In the genomic region with DNA sequence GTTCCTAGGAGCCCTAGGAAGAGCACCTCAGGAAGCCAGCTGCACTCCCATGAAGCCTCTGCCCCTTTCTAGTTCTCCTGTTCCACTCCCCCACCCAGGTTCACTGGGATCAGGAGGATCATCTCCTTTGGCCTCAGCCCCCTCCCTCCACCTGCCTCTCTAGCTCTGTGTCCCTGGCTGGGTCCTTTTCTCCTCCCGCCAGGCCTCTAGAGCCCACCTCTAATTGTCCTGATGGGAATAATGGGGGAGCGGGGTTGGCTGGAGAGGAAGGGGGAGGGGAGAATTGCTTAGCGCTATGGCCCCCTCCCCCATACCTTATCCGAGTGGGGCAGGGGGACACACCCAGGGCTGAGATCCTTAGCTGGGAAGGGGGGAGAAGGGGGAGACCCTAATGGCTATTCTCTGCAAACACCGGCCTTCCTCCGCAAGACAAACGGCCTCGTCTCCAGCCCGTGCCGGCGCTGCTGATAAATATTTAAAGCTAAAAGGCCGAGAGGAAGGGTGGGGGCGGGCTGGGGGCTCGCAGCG, we compare ENCODE assay signal across 10 cellular contexts. TPM values are rescaled to one million over a fixed set of nuclear protein-coding genes. Genes with fewer than 3 reads are reported as not detected.
A peak's percentile ranks its signal among the peaks of the same experiment; 100 is the strongest.
DNase-seq lines count a peak whose midpoint lies in the region; ATAC-seq lines count a peak whose summit lies in the region.
"Had no signal": no experiment of that assay in that cellular context is flagged by ENCODE, and none has a peak within 500 bp of the region (broad histone marks: within the 10 kb centered on the region; RNA-seq: fewer than 3 reads in every experiment).

No MANE protein-coding gene starts in this region.

- peak overlapping the region; percentile 90 for H3K27ac ChIP-seq in SK-N-MC

- ATAC-seq in activated CD4-positive, alpha-beta T cell treated with anti-CD3 and anti-CD28 coated beads for 36 hours = no peak
- peak; percentile 1 for ATAC-seq in stimulated activated naive CD8-positive, alpha-beta T cell treated with anti-CD3 and anti-CD28 coated beads, Interleukin-15, amount 100 ng/mL, for 72 hours
- no peak for ATAC-seq in GM18498 (IDR thresholded peaks at IDR 0.05; ENCODE audit: unreplicated experiment)

- H3K4me1 Mint-ChIP-seq in activated CD4-positive, alpha-beta T cell treated with anti-CD3 and anti-CD28 coated beads for 36 hours = peaks cover 32% of the 10 kb centered on the region
- peaks cover 41% of the 10 kb centered on the region for H3K4me1 Mint-ChIP-seq in stimulated activated naive CD8-positive, alpha-beta T cell treated with anti-CD3 and anti-CD28 coated beads, Interleukin-15, amount 100 ng/mL, for 72 hours

- POLR2A ChIA-PET in activated CD4-positive, alpha-beta T cell treated with anti-CD3 and anti-CD28 coated beads for 36 hours (lab: Charles Lee) = no interaction called here

- peaks cover 97% of the 10 kb centered on the region for H3K27me3 ChIP-seq in iPS-15b (ENCODE audit: control insufficient read depth, insufficient read depth, low read length)

- intact Hi-C loops in activated CD4-positive, alpha-beta T cell treated with anti-CD3 and anti-CD28 coated beads for 36 hours (cut with DNase I, micrococcal nuclease) = loop anchor here (1.0 to 10.0 kb wide), 4 partner anchors 32 to 585 kb away; a partner anchor contains a TSS

- H3K9me3 ChIP-seq in SK-N-MC (ENCODE audit: low read depth, low read length) (no peaks in the 10 kb centered on the region), iPS-15b (ENCODE audit: control insufficient read depth, insufficient read depth, low read length) (no peaks in the 10 kb centered on the region)

- H3K4me3 ChIP-seq in SK-N-MC = peak overlapping the region; percentile 84
- H3K4me3 ChIP-seq in iPS-15b (ENCODE audit: low read depth, low read length) = peak overlapping the region; percentile 43

- no peak overlapping the region for H3K27ac Mint-ChIP-seq in activated CD4-positive, alpha-beta T cell treated with anti-CD3 and anti-CD28 coated beads for 36 hours
- H3K27ac Mint-ChIP-seq in stimulated activated naive CD8-positive, alpha-beta T cell treated with anti-CD3 and anti-CD28 coated beads, Interleukin-15, amount 100 ng/mL, for 72 hours = no peak overlapping the region

- no peak for DNase-seq in activated CD4-positive, alpha-beta T cell treated with anti-CD3 and anti-CD28 coated beads for 36 hours
- DNase-seq in activated CD4-positive, alpha-beta T cell treated with anti-CD3 and anti-CD28 coated beads for 48 hours = no peak
- DNase-seq in SK-N-MC (ENCODE audit: low read depth, low spot score) = no peak
- no peak for DNase-seq in stimulated activated naive CD8-positive, alpha-beta T cell treated with anti-CD3 and anti-CD28 coated beads, Interleukin-15, amount 100 ng/mL, for 72 hours
- DNase-seq in cortex of kidney (lab: John Stamatoyannopoulos, UW) = no peak
- no peak for DNase-seq in middle frontal gyrus (ENCODE audit: extremely low spot score, low spot score)
- DNase-seq: activated CD8-positive, alpha-beta memory T cell treated with anti-CD3 and anti-CD28 coated beads, Interleukin-2, amount 50 U/mL, for 4 hours; stimulated activated CD8-positive, alpha-beta memory T cell treated with anti-CD3 and anti-CD28 coated beads, Interleukin-4, amount 100 ng/mL, for 48 hours had no signal

- CTCF ChIA-PET in activated CD4-positive, alpha-beta T cell treated with anti-CD3 and anti-CD28 coated beads for 36 hours (lab: Charles Lee) = interaction anchor here (0.6 to 2.1 kb wide), 7 partner anchors 8 to 639 kb away, joined by 3 to 15 read pairs (median 3); no protein-coding TSS in a partner anchor

- no peaks in the 10 kb centered on the region for H3K36me3 Mint-ChIP-seq in activated CD4-positive, alpha-beta T cell treated with anti-CD3 and anti-CD28 coated beads for 36 hours (ENCODE audit: low read depth)

- H3K9ac ChIP-seq in SK-N-MC (ENCODE audit: insufficient read length) = peak overlapping the region; percentile 85
- H3K9ac ChIP-seq in iPS-15b (ENCODE audit: low read depth, low read length) = no peak overlapping the region

- peak overlapping the region; percentile 82 for H3K4me3 Mint-ChIP-seq in activated CD4-positive, alpha-beta T cell treated with anti-CD3 and anti-CD28 coated beads for 36 hours
- H3K4me3 Mint-ChIP-seq in stimulated activated naive CD8-positive, alpha-beta T cell treated with anti-CD3 and anti-CD28 coated beads, Interleukin-15, amount 100 ng/mL, for 72 hours = peak overlapping the region; percentile 96 to 99

- H3K36me3 ChIP-seq in SK-N-MC (ENCODE audit: insufficient read depth, low read length) (0 out of 2 replicates have a peak, but pooled peaks cover 11% of the 10 kb centered on the region), iPS-15b (ENCODE audit: control insufficient read depth, insufficient read depth, low read length) (no peaks in the 10 kb centered on the region)

- peaks cover 4% of the 10 kb centered on the region for H3K4me1 ChIP-seq in iPS-15b (ENCODE audit: control insufficient read depth, insufficient read depth, low read length)

- H3K9me3 Mint-ChIP-seq in activated CD4-positive, alpha-beta T cell treated with anti-CD3 and anti-CD28 coated beads for 36 hours (ENCODE audit: low read depth) = no peaks in the 10 kb centered on the region
- no peaks in the 10 kb centered on the region for H3K9me3 Mint-ChIP-seq in stimulated activated naive CD8-positive, alpha-beta T cell treated with anti-CD3 and anti-CD28 coated beads, Interleukin-15, amount 100 ng/mL, for 72 hours

- H3K27me3 Mint-ChIP-seq in activated CD4-positive, alpha-beta T cell treated with anti-CD3 and anti-CD28 coated beads for 36 hours = peaks cover 60% of the 10 kb centered on the region
- peaks cover 96% of the 10 kb centered on the region for H3K27me3 Mint-ChIP-seq in stimulated activated naive CD8-positive, alpha-beta T cell treated with anti-CD3 and anti-CD28 coated beads, Interleukin-15, amount 100 ng/mL, for 72 hours

RNA-seq across cellular contexts. Expression of a gene that starts 1.0 kb away (rescaled TPM):
- under 1 TPM; 0.25 to 0.30 TPM for total RNA-seq in activated CD4-positive, alpha-beta T cell treated with anti-CD3 and anti-CD28 coated beads for 36 hours

RNA-seq across cellular contexts. Expression of a gene that starts 5.0 kb away (rescaled TPM):
- total RNA-seq in activated CD4-positive, alpha-beta T cell treated with anti-CD3 and anti-CD28 coated beads for 36 hours = not detected

RNA-seq across cellular contexts. Expression of a gene that starts 5.3 kb away (rescaled TPM):
- total RNA-seq in activated CD4-positive, alpha-beta T cell treated with anti-CD3 and anti-CD28 coated beads for 36 hours = not detected

RNA-seq across cellular contexts. Expression of a gene that starts 16.2 kb away (rescaled TPM):
- total RNA-seq in activated CD4-positive, alpha-beta T cell treated with anti-CD3 and anti-CD28 coated beads for 36 hours = not detected

RNA-seq across cellular contexts. Expression of a gene that starts 16.3 kb away (rescaled TPM):
- total RNA-seq in activated CD4-positive, alpha-beta T cell treated with anti-CD3 and anti-CD28 coated beads for 36 hours = 1 to 10 TPM; 1.9 to 2.5 TPM
